16 cellular contexts compared by ENCODE assay signal in the genomic region with DNA sequence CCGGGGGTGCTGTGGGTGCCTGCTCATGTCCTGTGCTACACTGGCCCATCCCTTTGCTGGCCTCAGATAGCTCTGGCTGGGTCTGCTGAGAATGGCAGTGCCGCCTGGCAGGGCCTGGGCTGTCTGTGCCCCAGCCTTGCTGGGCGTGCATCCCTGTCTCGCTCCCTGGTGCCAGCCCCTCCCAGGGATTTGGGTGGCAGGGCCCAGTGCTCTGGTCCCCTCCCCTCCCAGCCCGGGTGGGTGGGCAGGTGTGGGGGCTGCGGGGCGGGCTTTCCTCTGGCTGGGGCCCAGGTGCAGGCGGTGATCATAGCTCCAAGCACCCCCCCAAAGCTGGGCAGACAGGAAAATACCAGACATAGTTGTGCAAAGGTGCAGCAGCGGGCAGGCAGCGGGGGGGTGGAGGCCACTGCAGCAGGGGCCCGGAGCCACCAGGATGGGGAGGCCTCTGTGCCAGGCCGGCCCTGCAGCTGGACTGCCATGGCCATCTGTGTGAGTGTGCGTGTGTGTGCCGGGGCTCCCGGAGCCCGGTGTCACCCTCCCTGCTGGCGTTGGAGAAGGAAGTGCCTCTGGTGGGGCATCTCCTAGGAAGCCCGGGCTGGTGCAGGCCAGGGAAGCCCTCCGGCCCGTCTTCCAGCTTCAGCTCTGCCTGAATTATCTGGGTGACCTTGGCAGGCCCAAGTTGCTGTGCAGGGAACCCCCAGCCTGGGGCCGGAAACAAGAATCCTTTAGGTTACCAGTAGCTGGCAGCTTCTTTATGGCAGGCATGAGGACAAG. TPM values are rescaled to one million over a fixed set of nuclear protein-coding genes. Genes with fewer than 3 reads are reported as not detected.
A peak's percentile ranks its signal among the peaks of the same experiment; 100 is the strongest.
DNase-seq lines count a peak whose midpoint lies in the region; ATAC-seq, FAIRE-seq and TF ChIP-seq lines count a peak whose summit lies in the region.
"Had no signal": no experiment of that assay in that cellular context is flagged by ENCODE, and none has a peak within 500 bp of the region (broad histone marks: within the 10 kb centered on the region; RNA-seq: fewer than 3 reads in every experiment).

No MANE protein-coding gene starts in this region.

- no peaks in the 10 kb centered on the region for H3K27me3 ChIP-seq in AG04450 (ENCODE audit: control insufficient read depth, insufficient read depth, low read length)
- no peaks in the 10 kb centered on the region for H3K27me3 ChIP-seq in astrocyte (ENCODE audit: insufficient read depth, low read length)
- H3K27me3 ChIP-seq in sigmoid colon = no peaks in the 10 kb centered on the region

- peaks cover 40% of the 10 kb centered on the region for H3K4me1 ChIP-seq in astrocyte (ENCODE audit: insufficient read depth, low read length)
- peaks cover 2 to 90% (median 83%) of the 10 kb centered on the region in 4 donors for H3K4me1 ChIP-seq in sigmoid colon

- no peak overlapping the region for H2AFZ ChIP-seq in astrocyte (ENCODE audit: low read depth, low read length)

- DNase-seq in AG04450 (ENCODE audit: low read depth, low spot score) (no peak), astrocyte (ENCODE audit: low read depth) (no peak), hippocampal formation (lab: John Stamatoyannopoulos, UW) (peak; percentile 9 to 34), sigmoid colon (peak; percentile 63), AG08395 (ENCODE audit: low spot score) (no peak)
- no peak for DNase-seq in activated CD4-positive, alpha-beta memory T cell treated with anti-CD3 and anti-CD28 coated beads for 36 hours
- DNase-seq: activated CD4-positive, alpha-beta T cell treated with anti-CD3 and anti-CD28 coated beads, Interleukin-2, amount 50 U/mL, for 4 hours; activated naive CD8-positive, alpha-beta T cell treated with anti-CD3 and anti-CD28 coated beads for 36 hours; AML-193; midbrain; NCI-H2171 treated with DMSO at 0.1 percent for 48 hours; stimulated activated naive CD8-positive, alpha-beta T cell treated with anti-CD3 and anti-CD28 coated beads, Interleukin-15, amount 100 ng/mL, for 72 hours had no signal

- peaks cover 90% of the 10 kb centered on the region for H4K20me1 ChIP-seq in astrocyte (ENCODE audit: insufficient read depth, low read length)

- TF ChIP-seq POLR2A in sigmoid colon (IDR thresholded peaks at IDR 0.05) = no peak

- peak overlapping the region; percentile 3 for H3K4me2 ChIP-seq in astrocyte (ENCODE audit: low read length)

- no peaks in the 10 kb centered on the region for H3K27me3 Mint-ChIP-seq in astrocyte (ENCODE audit: low read depth, unreplicated experiment)
- no peaks in the 10 kb centered on the region for H3K27me3 Mint-ChIP-seq in activated CD4-positive, alpha-beta memory T cell treated with anti-CD3 and anti-CD28 coated beads for 36 hours
- H3K27me3 Mint-ChIP-seq: activated naive CD8-positive, alpha-beta T cell treated with anti-CD3 and anti-CD28 coated beads for 36 hours had no signal

- FAIRE-seq in astrocyte (lab: Jason Lieb, UNC) = no peak
- FAIRE-seq: HTR-8/SVneo had no signal

- H3K4me3 Mint-ChIP-seq in astrocyte (ENCODE audit: unreplicated experiment) = no peak overlapping the region
- H3K4me3 Mint-ChIP-seq in activated CD4-positive, alpha-beta memory T cell treated with anti-CD3 and anti-CD28 coated beads for 36 hours = no peak overlapping the region
- H3K4me3 Mint-ChIP-seq: activated naive CD8-positive, alpha-beta T cell treated with anti-CD3 and anti-CD28 coated beads for 36 hours; stimulated activated naive CD8-positive, alpha-beta T cell treated with anti-CD3 and anti-CD28 coated beads, Interleukin-15, amount 100 ng/mL, for 72 hours had no signal

- intact Hi-C loops in sigmoid colon (cut with DNase I) = no loop called here
- intact Hi-C loops in activated CD4-positive, alpha-beta memory T cell treated with anti-CD3 and anti-CD28 coated beads for 36 hours (cut with micrococcal nuclease) = no loop called here

- peak overlapping the region; percentile 57 for H3K27ac ChIP-seq in AG04450 (ENCODE audit: low read depth, low read length)
- H3K27ac ChIP-seq in astrocyte (ENCODE audit: low read depth, low read length) = no peak overlapping the region
- peak overlapping the region; percentile 83 to 95 (median 86) for H3K27ac ChIP-seq in sigmoid colon
- H3K27ac ChIP-seq: SK-N-MC had no signal

- H3K9me3 Mint-ChIP-seq in astrocyte (ENCODE audit: unreplicated experiment) = no peaks in the 10 kb centered on the region
- H3K9me3 Mint-ChIP-seq in activated CD4-positive, alpha-beta memory T cell treated with anti-CD3 and anti-CD28 coated beads for 36 hours = no peaks in the 10 kb centered on the region
- H3K9me3 Mint-ChIP-seq: activated naive CD8-positive, alpha-beta T cell treated with anti-CD3 and anti-CD28 coated beads for 36 hours; stimulated activated naive CD8-positive, alpha-beta T cell treated with anti-CD3 and anti-CD28 coated beads, Interleukin-15, amount 100 ng/mL, for 72 hours had no signal

- WGBS in sigmoid colon, 2 donors = 74 to 83% methylated on average over 21 of the region's 21 CpGs

- no peaks in the 10 kb centered on the region for H3K36me3 Mint-ChIP-seq in astrocyte (ENCODE audit: low read depth, unreplicated experiment)
- no peaks in the 10 kb centered on the region for H3K36me3 Mint-ChIP-seq in activated CD4-positive, alpha-beta memory T cell treated with anti-CD3 and anti-CD28 coated beads for 36 hours
- H3K36me3 Mint-ChIP-seq: activated naive CD8-positive, alpha-beta T cell treated with anti-CD3 and anti-CD28 coated beads for 36 hours had no signal

- TF ChIP-seq CTCF in AG04450 (IDR thresholded peaks at IDR 0.05; ENCODE audit: low read depth, low read length) (no peak), astrocyte (IDR thresholded peaks at IDR 0.05; ENCODE audit: insufficient read depth, low read depth, low read length) (no peak), sigmoid colon (IDR thresholded peaks at IDR 0.05) (no peak)

- H3K79me2 ChIP-seq in astrocyte (ENCODE audit: insufficient read depth, low read length) = peaks cover 93% of the 10 kb centered on the region

- H3K4me1 Mint-ChIP-seq in astrocyte (ENCODE audit: low read depth, unreplicated experiment) = peaks cover 6% of the 10 kb centered on the region
- peaks cover 8% of the 10 kb centered on the region for H3K4me1 Mint-ChIP-seq in activated CD4-positive, alpha-beta memory T cell treated with anti-CD3 and anti-CD28 coated beads for 36 hours (ENCODE audit: low read depth)

- no peak overlapping the region for H3K4me3 ChIP-seq in AG04450 (ENCODE audit: low read depth, low read length)
- H3K4me3 ChIP-seq in astrocyte (ENCODE audit: insufficient read depth, low read depth, low read length) = no peak overlapping the region
- H3K4me3 ChIP-seq in sigmoid colon = no peak overlapping the region
- H3K4me3 ChIP-seq: SK-N-MC had no signal

- H3K9ac ChIP-seq in astrocyte (ENCODE audit: low read length) = peak overlapping the region; percentile 35

- ATAC-seq in HG03432 (IDR thresholded peaks at IDR 0.05; ENCODE audit: unreplicated experiment) = no peak
- no peak for ATAC-seq in HG03439 (IDR thresholded peaks at IDR 0.05; ENCODE audit: unreplicated experiment)
- ATAC-seq: stimulated activated naive CD8-positive, alpha-beta T cell treated with anti-CD3 and anti-CD28 coated beads, Interleukin-15, amount 100 ng/mL, for 72 hours had no signal

- POLR2A ChIA-PET in AG04450 (lab: Yijun Ruan, JAX) = interaction anchor here (0.5 to 1.1 kb wide), 2 partner anchors 50 to 124 kb away, joined by 3 read pairs; a partner anchor contains a TSS
- POLR2A ChIA-PET in activated CD4-positive, alpha-beta memory T cell treated with anti-CD3 and anti-CD28 coated beads for 36 hours (lab: Charles Lee) = interaction anchor here (0.6 kb wide), 1 partner anchor 50 kb away, joined by 4 read pairs; a partner anchor contains a TSS

- no peak for TF ChIP-seq EP300 in sigmoid colon (IDR thresholded peaks at IDR 0.05)

- H3K9me3 ChIP-seq in AG04450 (ENCODE audit: control insufficient read depth, insufficient read depth, low read length) (no peaks in the 10 kb centered on the region; the same call in 1 of the 2 replicates), astrocyte (ENCODE audit: insufficient read depth, low read depth, low read length) (no peaks in the 10 kb centered on the region), sigmoid colon (no peaks in the 10 kb centered on the region)

- no peak overlapping the region for H3K27ac Mint-ChIP-seq in astrocyte (ENCODE audit: unreplicated experiment)
- no peak overlapping the region for H3K27ac Mint-ChIP-seq in activated CD4-positive, alpha-beta memory T cell treated with anti-CD3 and anti-CD28 coated beads for 36 hours
- H3K27ac Mint-ChIP-seq: activated naive CD8-positive, alpha-beta T cell treated with anti-CD3 and anti-CD28 coated beads for 36 hours; stimulated activated naive CD8-positive, alpha-beta T cell treated with anti-CD3 and anti-CD28 coated beads, Interleukin-15, amount 100 ng/mL, for 72 hours had no signal

- CTCF ChIA-PET in AG04450 (lab: Charles Lee) = interaction anchor here (1.3 kb wide), 1 partner anchor 13 kb away, joined by 3 read pairs; no protein-coding TSS in a partner anchor
- CTCF ChIA-PET in activated CD4-positive, alpha-beta memory T cell treated with anti-CD3 and anti-CD28 coated beads for 36 hours (lab: Charles Lee) = interaction anchor here (1.2 kb wide), 1 partner anchor 49 kb away, joined by 3 read pairs; no protein-coding TSS in a partner anchor

- H3K36me3 ChIP-seq in astrocyte (ENCODE audit: insufficient read depth, low read length) (no peaks in the 10 kb centered on the region), sigmoid colon (no peaks in the 10 kb centered on the region)

RNA-seq across cellular contexts. Expression of a gene that starts 7.4 kb away (rescaled TPM):
- polyA plus RNA-seq in AG04450 (2011; rRNA removed) (2.2 and 2.9 TPM in 2 replicates), sigmoid colon (1 to 10 TPM in 2 of 3 donors, under 1 TPM in 1; 0.69 to 4.0 (median 1.8) TPM)
- polyA minus RNA-seq in AG04450 (2011; rRNA and poly(A)+ RNA removed) = 3.1 and 3.4 TPM in 2 replicates
- total RNA-seq in astrocyte (16.5 and 18.9 TPM in 2 replicates), sigmoid colon (10 to 100 TPM in 1 of 4 donors, 1 to 10 TPM in 3; 5.4 to 11.9 (median 5.7) TPM)
- total RNA-seq in activated CD4-positive, alpha-beta memory T cell treated with anti-CD3 and anti-CD28 coated beads for 36 hours = under 1 TPM; 0.52 to 0.68 TPM

RNA-seq across cellular contexts. Expression of a gene that starts 27.9 kb away (rescaled TPM):
- polyA plus RNA-seq in AG04450 (2011; rRNA removed) (18.4 and 23.8 TPM in 2 replicates), sigmoid colon (10 to 100 TPM; 36.0 to 57.0 (median 49.0) TPM)
- 5.6 and 8.6 TPM in 2 replicates for polyA minus RNA-seq in AG04450 (2011; rRNA and poly(A)+ RNA removed)
- total RNA-seq in astrocyte (50.7 and 51.9 TPM in 2 replicates), sigmoid colon (10 to 100 TPM; 36.7 to 52.7 (median 43.6) TPM)
- 10 to 100 TPM; 52.8 to 63.4 TPM for total RNA-seq in activated CD4-positive, alpha-beta memory T cell treated with anti-CD3 and anti-CD28 coated beads for 36 hours

RNA-seq across cellular contexts. Expression of a gene that starts 48.4 kb away (rescaled TPM):
- polyA plus RNA-seq in AG04450 (2011; rRNA removed) = 19.1 and 27.8 TPM in 2 replicates
- 11.2 and 13.0 TPM in 2 replicates for polyA minus RNA-seq in AG04450 (2011; rRNA and poly(A)+ RNA removed)
- 32.0 and 38.7 TPM in 2 replicates for total RNA-seq in astrocyte
- total RNA-seq in sigmoid colon = 10 to 100 TPM in 1 of 4 donors, 1 to 10 TPM in 3; 7.1 to 10.2 (median 8.3) TPM
- polyA plus RNA-seq in sigmoid colon = 1 to 10 TPM in 2 of 3 donors, under 1 TPM in 1; 0.46 to 4.2 (median 2.4) TPM
- total RNA-seq in activated CD4-positive, alpha-beta memory T cell treated with anti-CD3 and anti-CD28 coated beads for 36 hours = under 1 TPM in 1 of 2 experiments, not detected in 1; 0.07 TPM

RNA-seq across cellular contexts. Expression of a gene that starts 50.4 kb away (rescaled TPM):
- polyA plus RNA-seq in AG04450 (2011; rRNA removed) = 2.9 and 3.9 TPM in 2 replicates
- polyA minus RNA-seq in AG04450 (2011; rRNA and poly(A)+ RNA removed) = 17.8 and 32.9 TPM in 2 replicates
- total RNA-seq in astrocyte = 6.1 and 7.7 TPM in 2 replicates
- total RNA-seq in sigmoid colon = 1 to 10 TPM; 3.2 to 3.9 (median 3.6) TPM
- 10 to 100 TPM in 1 of 3 donors, 1 to 10 TPM in 2; 2.3 to 11.7 (median 4.8) TPM for polyA plus RNA-seq in sigmoid colon
- total RNA-seq in activated CD4-positive, alpha-beta memory T cell treated with anti-CD3 and anti-CD28 coated beads for 36 hours = 10 to 100 TPM; 24.5 to 24.7 TPM

Comparison
In these comparisons a context has a peak if more than half of its experiments do, and no peak if none do; other contexts are left out.
1. DNase-seq: peak in hippocampal formation (2 of 2) and sigmoid colon (single experiment); none in AG04450 (single experiment), astrocyte (single experiment), AG08395 (single experiment) and activated CD4-positive, alpha-beta memory T cell treated with anti-CD3 and anti-CD28 coated beads for 36 hours (single experiment).
2. RNA of a gene that starts 48.4 kb away (total RNA-seq): 32.0 to 38.7 TPM in astrocyte and 7.1 to 10.2 TPM in sigmoid colon; 0.07 TPM in activated CD4-positive, alpha-beta memory T cell treated with anti-CD3 and anti-CD28 coated beads for 36 hours; every median in the first group is over 4 times any median in the second.